ENCODE assay signal across 12 cellular contexts in genomic region chr3:107641572-107642307, GRCh38.
DNase-seq lines count a peak whose midpoint lies in the region; ATAC-seq and TF ChIP-seq lines count a peak whose summit lies in the region.
"Had no signal": no experiment of that assay in that cellular context is flagged by ENCODE, and none has a peak within 500 bp of the region (broad histone marks: within the 10 kb centered on the region; RNA-seq: fewer than 3 reads in every experiment).

No MANE protein-coding gene starts in this region.

- H3K9me3 ChIP-seq in mucosa of descending colon = no peaks in the 10 kb centered on the region

- TF ChIP-seq CTCF in fibroblast of the aortic adventitia (IDR thresholded peaks at IDR 0.05; ENCODE audit: insufficient read depth, low read length) = no peak
- no peak for TF ChIP-seq CTCF in mucosa of descending colon (IDR thresholded peaks at IDR 0.05)

- no peaks in the 10 kb centered on the region for H3K36me3 ChIP-seq in mucosa of descending colon (ENCODE audit: low read depth)

- intact Hi-C loops in mucosa of descending colon (cut with DNase I, micrococcal nuclease) = no loop called here

- H3K4me3 ChIP-seq in fibroblast of the aortic adventitia (ENCODE audit: low read depth, low read length) (no peak overlapping the region), mucosa of descending colon (no peak overlapping the region)
- H3K4me3 ChIP-seq: hepatocyte had no signal

- DNase-seq in EL = peak; percentile 31
- peak; percentile 38 for DNase-seq in fibroblast of the aortic adventitia (ENCODE audit: low read depth)
- no peak for DNase-seq in activated CD4-positive, CD25-positive, alpha-beta regulatory T cell (lab: John Stamatoyannopoulos, UW)
- no peak for DNase-seq in activated CD4-positive, alpha-beta T cell treated with anti-CD3 and anti-CD28 coated beads, Interleukin-2, amount 50 U/mL, for 4 hours
- no peak for DNase-seq in NCI-H2227 treated with DMSO at 0.1 percent for 48 hours (lab: John Stamatoyannopoulos, UW)
- no peak for DNase-seq in mucosa of descending colon
- DNase-seq: activated CD4-positive, alpha-beta T cell treated with anti-CD3 and anti-CD28 coated beads, Interleukin-2, amount 50 U/mL, for 48 hours; H7; stimulated activated naive CD8-positive, alpha-beta T cell treated with anti-CD3 and anti-CD28 coated beads, Interleukin-15, Interleukin-2, amounts not matched to agents 100 U/mL and 50 U/mL, for 24 hours had no signal

- ATAC-seq in GM21381 (IDR thresholded peaks at IDR 0.05; ENCODE audit: unreplicated experiment) (peak; percentile 75), HG03354 (IDR thresholded peaks at IDR 0.05; ENCODE audit: poor library complexity, severe bottlenecking, unreplicated experiment) (peak; percentile 66), mucosa of descending colon (no peak)
- ATAC-seq: stimulated activated naive CD8-positive, alpha-beta T cell treated with anti-CD3 and anti-CD28 coated beads, Interleukin-15, Interleukin-2, amounts not matched to agents 100 U/mL and 50 U/mL, for 24 hours had no signal

- H3K4me1 ChIP-seq in mucosa of descending colon (ENCODE audit: low read depth) = no peaks in the 10 kb centered on the region

Comparison
In these comparisons a context has a peak if more than half of its experiments do, and no peak if none do; other contexts are left out.
1. DNase-seq: peak in EL (single experiment) and fibroblast of the aortic adventitia (single experiment); none in activated CD4-positive, CD25-positive, alpha-beta regulatory T cell (0 of 4), activated CD4-positive, alpha-beta T cell treated with anti-CD3 and anti-CD28 coated beads, Interleukin-2, amount 50 U/mL, for 4 hours (0 of 2), NCI-H2227 treated with DMSO at 0.1 percent for 48 hours (single experiment) and mucosa of descending colon (0 of 3).